Comparison of ENCODE assay signal across 8 cellular contexts in the genomic region with DNA sequence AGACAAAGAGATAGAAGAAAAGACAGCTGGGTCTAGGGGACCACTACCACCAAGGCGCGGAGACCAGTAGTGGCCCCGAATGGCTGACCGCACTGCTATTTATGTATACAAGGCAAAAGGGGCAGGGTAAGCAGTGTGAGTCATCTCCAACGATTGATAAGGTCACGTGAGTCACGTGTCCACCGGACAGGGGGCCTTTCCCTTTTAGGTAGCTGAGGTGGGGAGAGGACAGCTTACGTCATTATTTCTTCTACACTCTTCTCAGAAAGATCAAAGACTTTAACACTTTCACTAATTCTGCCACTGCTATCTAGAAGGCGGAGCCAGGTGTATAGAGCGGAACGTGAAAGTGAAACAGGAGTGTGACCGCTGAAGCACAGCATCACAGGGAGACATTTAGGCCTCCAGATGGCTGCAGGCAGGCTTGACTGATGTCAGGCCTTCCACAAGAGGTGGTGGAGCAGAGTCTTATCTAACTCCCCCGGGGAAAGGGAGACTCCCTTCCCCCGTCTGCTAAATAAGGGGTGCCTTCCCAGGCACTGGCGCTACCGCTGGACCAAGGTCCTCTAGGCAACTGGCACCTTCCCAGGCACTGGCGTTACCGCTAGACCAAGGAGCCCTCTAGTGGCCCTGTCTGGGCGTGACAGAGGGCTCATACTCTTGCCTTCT. TPM values are rescaled to one million over a fixed set of nuclear protein-coding genes. Genes with fewer than 3 reads are reported as not detected.
DNase-seq lines count a peak whose midpoint lies in the region; ATAC-seq, FAIRE-seq and TF ChIP-seq lines count a peak whose summit lies in the region.

No MANE protein-coding gene starts in this region.

- H3K36me3 ChIP-seq in ES-I3 (ENCODE audit: insufficient read depth, low read length) (no peaks in the 10 kb centered on the region), astrocyte (ENCODE audit: insufficient read depth, low read length) (no peaks in the 10 kb centered on the region)

- H3K4me1 ChIP-seq in ES-I3 (ENCODE audit: insufficient read depth, low read length): peaks cover 4% of the 10 kb centered on the region
- H3K4me1 ChIP-seq in astrocyte (ENCODE audit: insufficient read depth, low read length): no peaks in the 10 kb centered on the region

- no peak overlapping the region for H3K4me3 ChIP-seq in astrocyte (ENCODE audit: insufficient read depth, low read depth, low read length)

- peak; percentile 48 for TF ChIP-seq CTCF in astrocyte (IDR thresholded peaks at IDR 0.05; ENCODE audit: insufficient read depth, low read depth, low read length)

- ATAC-seq in GM21390 (IDR thresholded peaks at IDR 0.05; ENCODE audit: unreplicated experiment): peak; percentile 86
- peak; percentile 89 for ATAC-seq in HG03565 (IDR thresholded peaks at IDR 0.05; ENCODE audit: unreplicated experiment)

- H3K27me3 ChIP-seq in astrocyte (ENCODE audit: insufficient read depth, low read length): no peaks in the 10 kb centered on the region

- H3K4me2 ChIP-seq in astrocyte (ENCODE audit: low read length): peak overlapping the region; percentile 63

- FAIRE-seq in astrocyte (lab: Jason Lieb, UNC): no peak

- H3K36me3 Mint-ChIP-seq in astrocyte (ENCODE audit: low read depth, unreplicated experiment) (no peaks in the 10 kb centered on the region), immature natural killer cell (no peaks in the 10 kb centered on the region)

- H3K27me3 Mint-ChIP-seq in astrocyte (ENCODE audit: low read depth, unreplicated experiment): no peaks in the 10 kb centered on the region
- H3K27me3 Mint-ChIP-seq in immature natural killer cell (ENCODE audit: low read depth in 3 of 3): peaks cover 0 to 4% (median 0%) of the 10 kb centered on the region in 3 donors

- H3K27ac ChIP-seq in astrocyte (ENCODE audit: low read depth, low read length): no peak overlapping the region

- H4K20me1 ChIP-seq in astrocyte (ENCODE audit: insufficient read depth, low read length): no peaks in the 10 kb centered on the region

- peaks cover 13% of the 10 kb centered on the region for H3K4me1 Mint-ChIP-seq in astrocyte (ENCODE audit: low read depth, unreplicated experiment)
- H3K4me1 Mint-ChIP-seq in immature natural killer cell: peaks cover 1 to 8% of the 10 kb centered on the region in 2 donors

- H3K9me3 ChIP-seq in ES-I3 (ENCODE audit: control insufficient read depth, insufficient read depth, low read length) (no peaks in the 10 kb centered on the region), astrocyte (ENCODE audit: insufficient read depth, low read depth, low read length) (no peaks in the 10 kb centered on the region)

- peak overlapping the region; percentile 42 for H2AFZ ChIP-seq in astrocyte (ENCODE audit: low read depth, low read length)

- no peak overlapping the region for H3K4me3 Mint-ChIP-seq in astrocyte (ENCODE audit: unreplicated experiment)
- peak overlapping the region; percentile 73 to 83 (median 80) for H3K4me3 Mint-ChIP-seq in immature natural killer cell

- DNase-seq in RPMI7951 (ENCODE audit: low read depth) (peak; percentile 74), astrocyte (ENCODE audit: low read depth) (peak; percentile 20), immature natural killer cell (peak; percentile 51 to 54 (median 52)), DMS79 (lab: John Stamatoyannopoulos, UW) (no peak)
- DNase-seq in stimulated activated CD4-positive, alpha-beta T cell treated with anti-CD3 and anti-CD28 coated beads, Interleukin-15, amount 100 ng/mL, for 24 hours: peak; percentile 53

- H3K79me2 ChIP-seq in astrocyte (ENCODE audit: insufficient read depth, low read length): no peaks in the 10 kb centered on the region

- peak overlapping the region; percentile 64; the same call in 1 of the 2 replicates for H3K9ac ChIP-seq in ES-I3 (ENCODE audit: low read depth, low read length)
- no peak overlapping the region for H3K9ac ChIP-seq in astrocyte (ENCODE audit: low read length)

- H3K27ac Mint-ChIP-seq in astrocyte (ENCODE audit: unreplicated experiment) (peak overlapping the region; percentile 9), immature natural killer cell (peak overlapping the region in 5 of 6 donors; percentile 0 to 67 (median 30))

- H3K9me3 Mint-ChIP-seq in astrocyte (ENCODE audit: unreplicated experiment) (no peaks in the 10 kb centered on the region), immature natural killer cell (peaks cover 0 to 10% (median 2%) of the 10 kb centered on the region in 6 donors)

RNA-seq across cellular contexts. Expression of gene PRR16, which starts 6.1 kb away (rescaled TPM):
- total RNA-seq in RPMI7951 (2014; rRNA removed; shearing (Covaris generic)): 0.78 and 1.3 TPM in 2 replicates
- total RNA-seq in astrocyte: 8.8 and 9.1 TPM in 2 replicates
- polyA plus RNA-seq in immature natural killer cell: not detected
